Comparison of ENCODE assay signal across 22 cellular contexts in the genomic region with DNA sequence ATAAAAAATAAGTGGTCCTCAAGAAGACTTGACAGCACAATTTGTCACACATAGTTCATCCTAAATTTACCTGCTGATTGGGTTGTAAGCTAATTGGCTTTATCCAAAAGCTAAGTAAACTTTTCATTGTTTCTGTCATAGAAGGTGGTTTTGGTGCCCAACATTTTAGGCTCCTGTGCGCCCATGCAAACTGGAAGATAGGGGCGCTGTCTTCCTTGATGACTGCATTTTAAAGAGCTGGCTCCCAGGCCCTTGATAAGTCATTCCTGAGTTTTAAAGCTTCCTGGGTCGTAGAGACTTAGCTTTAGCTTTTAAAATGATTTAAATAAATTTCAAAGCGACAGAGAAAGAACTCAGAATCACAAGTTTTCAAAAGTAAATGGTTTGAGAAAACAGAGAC.
"Had no signal": no experiment of that assay in that cellular context is flagged by ENCODE, and none has a peak within 500 bp of the region (broad histone marks: within the 10 kb centered on the region; RNA-seq: fewer than 3 reads in every experiment).

No MANE protein-coding gene starts in this region.

- H3K27ac ChIP-seq: breast epithelium, epithelial cell of prostate, right lobe of liver, testis had no signal

- DNase-seq: activated B cell treated with CpG ODN at 0.5 μM for 24 hours; activated CD4-positive, alpha-beta T cell treated with anti-CD3 and anti-CD28 coated beads for 36 hours; activated CD8-positive, alpha-beta memory T cell treated with anti-CD3 and anti-CD28 coated beads, Interleukin-2, amount 10 ng/mL, durations not matched to agents 7 days and 5 days; activated CD8-positive, alpha-beta T cell treated with anti-CD3 and anti-CD28 coated beads, Interleukin-2, amount 10 ng/mL, durations not matched to agents 7 days and 5 days; activated T-cell treated with anti-CD3 and anti-CD28 coated beads, Interleukin-2, amount 50 U/mL, for 48 hours; central memory CD4-positive, alpha-beta T cell; left cardiac atrium; left ventricle myocardium superior; midbrain; naive thymus-derived CD4-positive, alpha-beta T cell; posterior cingulate gyrus; right lobe of liver; stimulated activated CD4-positive, alpha-beta T cell treated with anti-CD3 and anti-CD28 coated beads, Interleukin-2, amount 100 ng/mL, for 48 hours; stimulated activated naive CD8-positive, alpha-beta T cell treated with anti-CD3 and anti-CD28 coated beads, Interleukin-15, Interleukin-2, amounts not matched to agents 100 U/mL and 50 U/mL, for 24 hours; T-helper 2 cell; testis; trophoblast cell had no signal

- H3K36me3 ChIP-seq: breast epithelium, right lobe of liver had no signal

- H3K36me3 Mint-ChIP-seq: activated CD8-positive, alpha-beta memory T cell treated with anti-CD3 and anti-CD28 coated beads, Interleukin-2, amount 10 ng/mL, durations not matched to agents 7 days and 5 days; activated naive CD4-positive, alpha-beta T cell treated with anti-CD3 and anti-CD28 coated beads, Interleukin-2, amount 50 U/mL, for 72 hours; naive thymus-derived CD4-positive, alpha-beta T cell had no signal

- H3K4me1 Mint-ChIP-seq: activated B cell treated with CpG ODN at 0.5 μM for 24 hours; activated CD4-positive, alpha-beta T cell treated with anti-CD3 and anti-CD28 coated beads for 36 hours; activated CD8-positive, alpha-beta memory T cell treated with anti-CD3 and anti-CD28 coated beads, Interleukin-2, amount 10 ng/mL, durations not matched to agents 7 days and 5 days; naive thymus-derived CD4-positive, alpha-beta T cell had no signal

- H3K27me3 ChIP-seq: breast epithelium, right lobe of liver, testis had no signal

- H3K4me1 ChIP-seq: breast epithelium, right lobe of liver, testis had no signal

- H3K4me3 Mint-ChIP-seq: activated B cell treated with CpG ODN at 0.5 μM for 24 hours; activated CD4-positive, alpha-beta T cell treated with anti-CD3 and anti-CD28 coated beads for 36 hours; activated CD8-positive, alpha-beta memory T cell treated with anti-CD3 and anti-CD28 coated beads, Interleukin-2, amount 10 ng/mL, durations not matched to agents 7 days and 5 days; activated CD8-positive, alpha-beta T cell treated with anti-CD3 and anti-CD28 coated beads, Interleukin-2, amount 10 ng/mL, durations not matched to agents 7 days and 5 days; dendritic cell treated with granulocyte-macrophage colony-stimulating factor and Interleukin-4, amounts not matched to agents 40 ng/mL and 50 ng/mL, for 4 days; naive thymus-derived CD4-positive, alpha-beta T cell had no signal

- H3K27ac Mint-ChIP-seq: activated B cell treated with CpG ODN at 0.5 μM for 24 hours; activated CD4-positive, alpha-beta T cell treated with anti-CD3 and anti-CD28 coated beads for 36 hours; activated CD8-positive, alpha-beta memory T cell treated with anti-CD3 and anti-CD28 coated beads, Interleukin-2, amount 10 ng/mL, durations not matched to agents 7 days and 5 days; activated CD8-positive, alpha-beta T cell treated with anti-CD3 and anti-CD28 coated beads, Interleukin-2, amount 10 ng/mL, durations not matched to agents 7 days and 5 days; activated naive CD4-positive, alpha-beta T cell treated with anti-CD3 and anti-CD28 coated beads, Interleukin-2, amount 50 U/mL, for 72 hours; activated T-helper 2 cell treated with anti-CD3 and anti-CD28 coated beads, Interferon-gamma antibody, Interleukin-2, Interleukin-4, amounts not matched to agents 10 μg/mL and 5 μg/mL and 100 μg/mL, durations not matched to agents 14 hours and 24 hours and 36 hours; dendritic cell treated with granulocyte-macrophage colony-stimulating factor and Interleukin-4, amounts not matched to agents 40 ng/mL and 50 ng/mL, for 4 days; naive thymus-derived CD4-positive, alpha-beta T cell had no signal

- H3K4me3 ChIP-seq: breast epithelium, right lobe of liver, testis had no signal

- ATAC-seq: activated CD4-positive, alpha-beta T cell treated with anti-CD3 and anti-CD28 coated beads for 36 hours; activated CD8-positive, alpha-beta memory T cell treated with anti-CD3 and anti-CD28 coated beads, Interleukin-2, amount 10 ng/mL, durations not matched to agents 7 days and 5 days; activated CD8-positive, alpha-beta T cell treated with anti-CD3 and anti-CD28 coated beads, Interleukin-2, amount 10 ng/mL, durations not matched to agents 7 days and 5 days; activated naive CD4-positive, alpha-beta T cell treated with anti-CD3 and anti-CD28 coated beads, Interleukin-2, amount 50 U/mL, for 72 hours; left cardiac atrium; left ventricle myocardium superior; naive thymus-derived CD4-positive, alpha-beta T cell; right lobe of liver; stimulated activated naive CD8-positive, alpha-beta T cell treated with anti-CD3 and anti-CD28 coated beads, Interleukin-15, Interleukin-2, amounts not matched to agents 100 U/mL and 50 U/mL, for 24 hours had no signal

- H3K9me3 Mint-ChIP-seq: activated B cell treated with CpG ODN at 0.5 μM for 24 hours had no signal

- H3K27me3 Mint-ChIP-seq: activated B cell treated with CpG ODN at 0.5 μM for 24 hours; activated CD4-positive, alpha-beta T cell treated with anti-CD3 and anti-CD28 coated beads for 36 hours; activated CD8-positive, alpha-beta memory T cell treated with anti-CD3 and anti-CD28 coated beads, Interleukin-2, amount 10 ng/mL, durations not matched to agents 7 days and 5 days; dendritic cell treated with granulocyte-macrophage colony-stimulating factor and Interleukin-4, amounts not matched to agents 40 ng/mL and 50 ng/mL, for 4 days; naive thymus-derived CD4-positive, alpha-beta T cell had no signal

- H3K9me3 ChIP-seq: breast epithelium, right lobe of liver, testis had no signal
